In the genomic region with DNA sequence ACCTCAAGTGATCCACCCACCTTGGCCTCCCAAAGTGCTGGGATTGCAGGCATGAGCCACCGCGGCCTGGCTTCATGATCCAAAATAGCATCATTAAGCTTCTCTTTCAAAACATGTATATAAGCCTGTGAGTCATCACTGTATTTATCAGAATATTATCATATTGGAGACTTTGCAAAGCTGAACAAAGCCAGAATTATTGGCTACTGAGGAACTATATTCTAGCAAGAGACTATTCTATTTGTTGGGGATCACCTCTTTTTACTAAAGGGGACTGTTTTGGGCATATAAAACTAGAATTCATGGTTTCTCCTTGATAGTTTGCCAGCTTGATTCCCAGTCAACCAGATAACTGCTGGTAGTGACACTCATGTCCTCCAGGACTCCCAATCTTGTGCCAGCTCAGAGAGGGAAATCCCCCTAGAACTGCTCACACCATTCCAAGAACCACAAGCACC, we compare ENCODE assay signal across 13 cellular contexts. TPM values are rescaled to one million over a fixed set of nuclear protein-coding genes. Genes with fewer than 3 reads are reported as not detected.
DNase-seq lines count a peak whose midpoint lies in the region; ATAC-seq and TF ChIP-seq lines count a peak whose summit lies in the region.
"Had no signal": no experiment of that assay in that cellular context is flagged by ENCODE, and none has a peak within 500 bp of the region (broad histone marks: within the 10 kb centered on the region; RNA-seq: fewer than 3 reads in every experiment).

No MANE protein-coding gene starts in this region.

- H2BK5ac ChIP-seq in IMR-90 (ENCODE audit: low read depth, low read length, poor library complexity, severe bottlenecking): no peak overlapping the region

- peak; percentile 69 for ATAC-seq in IMR-90 (ENCODE audit: low read depth)
- no peak for ATAC-seq in GM18909 (IDR thresholded peaks at IDR 0.05; ENCODE audit: poor library complexity, unreplicated experiment)

- TF ChIP-seq RAD21 in IMR-90 (IDR thresholded peaks at IDR 0.05; ENCODE audit: low read length): no peak

- H3K9me3 Mint-ChIP-seq in endodermal cell (no peaks in the 10 kb centered on the region), mesothelial cell of epicardium (no peaks in the 10 kb centered on the region)
- H3K9me3 Mint-ChIP-seq: central memory CD8-positive, alpha-beta T cell had no signal

- H3K27ac ChIP-seq in IMR-90 (ENCODE audit: insufficient read depth, low read length) (no peak overlapping the region), brain microvascular endothelial cell (peak overlapping the region; percentile 9), right atrium auricular region (peak overlapping the region; percentile 17 to 60), endodermal cell (ENCODE audit: low read depth, low read length) (no peak overlapping the region)

- intact Hi-C loops in IMR-90 (cut with micrococcal nuclease): no loop called here

- H2AFZ ChIP-seq in IMR-90 (replicated peaks; ENCODE audit: low read length, poor library complexity): no peak overlapping the region

- H2BK15ac ChIP-seq in IMR-90 (ENCODE audit: low read depth, low read length): no peak overlapping the region

- H3K14ac ChIP-seq in IMR-90 (replicated peaks; ENCODE audit: low read depth, low read length): no peak overlapping the region

- H3K9me3 ChIP-seq in BE2C (no peaks in the 10 kb centered on the region), IMR-90 (ENCODE audit: control insufficient read depth, insufficient read depth, low read length) (no peaks in the 10 kb centered on the region), right atrium auricular region (no peaks in the 10 kb centered on the region), endodermal cell (ENCODE audit: control insufficient read depth, low read length) (no peaks in the 10 kb centered on the region)

- peaks cover 19 to 43% of the 10 kb centered on the region in 2 experiments; a peak in 3 of 4 replicates for H3K79me1 ChIP-seq in IMR-90 (ENCODE audit: low read depth in 1 of 2, low read length in 2 of 2)

- dilution Hi-C loops in IMR-90 (cut with HindIII; ENCODE audit: low sequenced_read_pairs, unreplicated experiment): no loop called here

- H3K27me3 Mint-ChIP-seq in endodermal cell (ENCODE audit: insufficient read depth) (no peaks in the 10 kb centered on the region), mesothelial cell of epicardium (ENCODE audit: low read depth) (no peaks in the 10 kb centered on the region)
- H3K27me3 Mint-ChIP-seq: CD4-positive, CD25-positive, alpha-beta regulatory T cell; central memory CD8-positive, alpha-beta T cell had no signal

- H3K27me3 ChIP-seq in BE2C (no peaks in the 10 kb centered on the region), IMR-90 (ENCODE audit: control insufficient read depth, insufficient read depth, low read length) (no peaks in the 10 kb centered on the region), brain microvascular endothelial cell (replicated peaks) (no peaks in the 10 kb centered on the region), right atrium auricular region (no peaks in the 10 kb centered on the region), endodermal cell (ENCODE audit: control insufficient read depth, insufficient read depth, low read length, poor library complexity, severe bottlenecking) (no peaks in the 10 kb centered on the region)

- no peak overlapping the region for H2AK9ac ChIP-seq in IMR-90 (replicated peaks; ENCODE audit: low read depth, low read length, poor library complexity)

- H4K91ac ChIP-seq in IMR-90 (ENCODE audit: insufficient read depth, low read depth, low read length): no peak overlapping the region

- no peak overlapping the region for H3K4ac ChIP-seq in IMR-90 (ENCODE audit: low read depth, low read length)

- H3K18ac ChIP-seq in IMR-90 (ENCODE audit: low read depth, low read length): no peak overlapping the region

- H2AK5ac ChIP-seq in IMR-90 (ENCODE audit: low read depth, low read length): peak overlapping the region; percentile 33; the same call in 1 of the 2 replicates

- in situ Hi-C loops in IMR-90 (cut with MboI; ENCODE audit: low sequenced_read_pairs) (no loop called here), brain microvascular endothelial cell (cut with HindIII; ENCODE audit: low pct_ligation_motif_present, low sequenced_read_pairs) (no loop called here)

- no peak overlapping the region for H3K23ac ChIP-seq in IMR-90 (ENCODE audit: low read depth, low read length)

- H3K9ac ChIP-seq in IMR-90 (ENCODE audit: low read depth, low read length): no peak overlapping the region
- H3K9ac ChIP-seq in endodermal cell (ENCODE audit: extremely low read depth, low read length, poor library complexity, severe bottlenecking): no peak overlapping the region

- no peak overlapping the region for H3K56ac ChIP-seq in IMR-90 (ENCODE audit: extremely low read depth, insufficient read depth, low read length)

- TF ChIP-seq CTCF in BE2C (IDR thresholded peaks at IDR 0.05; ENCODE audit: low read depth, low read length) (no peak), IMR-90 (conservative IDR thresholded peaks at IDR 0.05; ENCODE audit: low read depth, low read length) (no peak), brain microvascular endothelial cell (IDR thresholded peaks at IDR 0.05; ENCODE audit: low read depth, low read length, missing control alignments) (peak; percentile 19), right atrium auricular region (IDR thresholded peaks at IDR 0.05) (no peak), endodermal cell (conservative IDR thresholded peaks at IDR 0.05) (no peak), mesothelial cell of epicardium (IDR thresholded peaks at IDR 0.05; ENCODE audit: unreplicated experiment) (no peak)

- no peak for TF ChIP-seq POLR2A in IMR-90 (IDR thresholded peaks at IDR 0.05; ENCODE audit: low read depth, low read length)

- H3K4me2 ChIP-seq in IMR-90 (ENCODE audit: low read depth, low read length): no peak overlapping the region

- no CpG with 5 or more reads among the region's 2 CpGs for WGBS in IMR-90 (ENCODE audit: extremely low coverage in 2 of 2, insufficient read length in 1 of 2), 2 experiments
- 100% methylated on average over 2 of the region's 2 CpGs for WGBS in endodermal cell (ENCODE audit: insufficient coverage in 1 of 2, insufficient read length in 1 of 2), 2 experiments

- H3K36me3 ChIP-seq in BE2C (no peaks in the 10 kb centered on the region), IMR-90 (ENCODE audit: control insufficient read depth, insufficient read depth, low read length) (peaks cover 3% of the 10 kb centered on the region; the same call in 1 of the 2 replicates), brain microvascular endothelial cell (replicated peaks) (no peaks in the 10 kb centered on the region), right atrium auricular region (no peaks in the 10 kb centered on the region), endodermal cell (ENCODE audit: control insufficient read depth, insufficient read depth, low read length) (no peaks in the 10 kb centered on the region)

- peaks cover 12% of the 10 kb centered on the region for H3K4me1 ChIP-seq in BE2C
- peaks cover 8% of the 10 kb centered on the region for H3K4me1 ChIP-seq in IMR-90 (ENCODE audit: control insufficient read depth, insufficient read depth, low read length)
- H3K4me1 ChIP-seq in right atrium auricular region: peaks cover 0 to 46% of the 10 kb centered on the region in 2 donors
- peaks cover 3% of the 10 kb centered on the region for H3K4me1 ChIP-seq in endodermal cell (ENCODE audit: control insufficient read depth, insufficient read depth, low read length)

- peaks cover 16% of the 10 kb centered on the region for H3K4me1 Mint-ChIP-seq in endodermal cell
- H3K4me1 Mint-ChIP-seq in mesothelial cell of epicardium: peaks cover 12% of the 10 kb centered on the region

- peaks cover 13% of the 10 kb centered on the region; the same call in 1 of the 2 replicates for H4K20me1 ChIP-seq in IMR-90 (ENCODE audit: insufficient read depth, low read length)

- no peak overlapping the region for H4K8ac ChIP-seq in IMR-90 (ENCODE audit: low read depth in 2 of 2, low read length in 2 of 2)

- no peak overlapping the region for H3K4me3 ChIP-seq in BE2C (ENCODE audit: low read depth, low read length)
- no peak overlapping the region for H3K4me3 ChIP-seq in IMR-90 (ENCODE audit: insufficient read depth, low read depth, low read length)
- H3K4me3 ChIP-seq in brain microvascular endothelial cell (ENCODE audit: low read depth, low read length): no peak overlapping the region
- H3K4me3 ChIP-seq in right atrium auricular region: no peak overlapping the region
- no peak overlapping the region for H3K4me3 ChIP-seq in endodermal cell (ENCODE audit: low read length)

- no peak overlapping the region for H2BK20ac ChIP-seq in IMR-90 (ENCODE audit: low read depth, low read length)

- no peak overlapping the region for H4K5ac ChIP-seq in IMR-90 (ENCODE audit: low read depth, low read length)

- no TSS peak for BruUV-seq in IMR-90 (replicated peaks; lab: Mats Ljungman, UMichigan)

- CTCF ChIA-PET in IMR-90 (lab: Yijun Ruan, JAX): interaction anchor here (0.7 kb wide), 1 partner anchor 10 kb away, joined by 3 read pairs; no protein-coding TSS in a partner anchor

- H2BK120ac ChIP-seq in IMR-90 (ENCODE audit: low read depth, low read length): no peak overlapping the region

- POLR2A ChIA-PET in IMR-90 (lab: Charles Lee; ENCODE audit: unreplicated experiment): interaction anchor here (0.6 kb wide), 1 partner anchor 287 kb away, joined by 3 read pairs; no protein-coding TSS in a partner anchor

- H3K4me3 Mint-ChIP-seq in endodermal cell (no peak overlapping the region), mesothelial cell of epicardium (no peak overlapping the region)
- H3K4me3 Mint-ChIP-seq: CD4-positive, CD25-positive, alpha-beta regulatory T cell; central memory CD8-positive, alpha-beta T cell had no signal

- H3K36me3 Mint-ChIP-seq in endodermal cell (ENCODE audit: low read depth): no peaks in the 10 kb centered on the region
- peaks cover 6% of the 10 kb centered on the region for H3K36me3 Mint-ChIP-seq in mesothelial cell of epicardium

- DNase-seq in BE2C (peak; percentile 25), IMR-90 (peak; percentile 78), brain microvascular endothelial cell (peak; percentile 62), right atrium auricular region (ENCODE audit: low spot score) (no peak), endodermal cell (no peak), mesothelial cell of epicardium (ENCODE audit: low spot score in 2 of 2, unreplicated experiment in 2 of 2) (no peak), T1000 (lab: John Stamatoyannopoulos, UW) (no peak)
- DNase-seq: CD4-positive, CD25-positive, alpha-beta regulatory T cell; KG1; NCI-H2029; NK-92 treated with Interleukin-12 subunit alpha and Interleukin-12 subunit beta, amount 100 ng/mL, for 24 hours had no signal

- peaks cover 15% of the 10 kb centered on the region for H3K9me1 ChIP-seq in IMR-90 (ENCODE audit: insufficient read depth, low read length)

- H3K27ac Mint-ChIP-seq in endodermal cell: no peak overlapping the region
- no peak overlapping the region for H3K27ac Mint-ChIP-seq in mesothelial cell of epicardium
- H3K27ac Mint-ChIP-seq: CD4-positive, CD25-positive, alpha-beta regulatory T cell had no signal

RNA-seq across cellular contexts. Expression of a gene that starts 40.1 kb away (rescaled TPM):
- polyA plus RNA-seq in BE2C (2012; ENCODE audit: insufficient read depth, insufficient read length, low read depth): 9.4 TPM
- total RNA-seq in IMR-90 (2012; rRNA removed): 22.8 and 25.3 TPM in 2 replicates
- polyA plus RNA-seq in IMR-90 (2012; rRNA removed): 5.3 and 5.6 TPM in 2 replicates
- polyA plus RNA-seq in IMR-90 (2012; cell fraction: cytosol; rRNA removed): 1.2 and 1.3 TPM in 2 replicates
- polyA plus RNA-seq in IMR-90 (2012; cell fraction: nucleus; rRNA removed; ENCODE audit: low replicate concordance): 3.3 and 18.9 TPM in 2 replicates
- total RNA-seq in right atrium auricular region: 10 to 100 TPM; 15.4 to 16.2 TPM
- 10 to 100 TPM; 12.0 to 15.5 TPM for total RNA-seq in endodermal cell
- polyA plus RNA-seq in endodermal cell (2013, experiment 1 of 2): 11.6 TPM
- polyA plus RNA-seq in endodermal cell (2013, experiment 2 of 2): 12.5 TPM
- 42.1 to 43.3 TPM (median 42.5 TPM) in 3 replicates for total RNA-seq in mesothelial cell of epicardium

Comparison
In these comparisons a context has a peak if more than half of its experiments do, and no peak if none do; other contexts are left out.
1. DNase-seq: peak in BE2C (single experiment), IMR-90 (single experiment) and brain microvascular endothelial cell (single experiment); none in right atrium auricular region (single experiment), endodermal cell (single experiment), mesothelial cell of epicardium (0 of 2) and T1000 (single experiment).
2. H3K27ac ChIP-seq: peak in brain microvascular endothelial cell (single experiment) and right atrium auricular region (2 of 2); none in IMR-90 (single experiment) and endodermal cell (single experiment).